15 cellular contexts compared by ENCODE assay signal in genomic region chr7:33048704-33049103, GRCh38. TPM values are rescaled to one million over a fixed set of nuclear protein-coding genes. Genes with fewer than 3 reads are reported as not detected.
DNase-seq lines count a peak whose midpoint lies in the region; ATAC-seq and TF ChIP-seq lines count a peak whose summit lies in the region.
"Had no signal": no experiment of that assay in that cellular context is flagged by ENCODE, and none has a peak within 500 bp of the region (broad histone marks: within the 10 kb centered on the region; RNA-seq: fewer than 3 reads in every experiment).

No MANE protein-coding gene starts in this region.

- no peak for ATAC-seq in CD4-positive, CD25-positive, alpha-beta regulatory T cell (ENCODE audit: low read depth in 2 of 2)
- no peak for ATAC-seq in Panc1
- ATAC-seq in psoas muscle: no peak
- no peak for ATAC-seq in foreskin keratinocyte
- ATAC-seq in HG02678 (IDR thresholded peaks at IDR 0.05; ENCODE audit: unreplicated experiment): no peak
- ATAC-seq: A549 had no signal

- H3K27ac ChIP-seq in 22Rv1: peak overlapping the region; percentile 99; the same call in 1 of the 2 replicates
- no peak overlapping the region for H3K27ac ChIP-seq in CD4-positive, CD25-positive, alpha-beta regulatory T cell (ENCODE audit: insufficient read depth, low read length, poor library complexity, severe bottlenecking)
- no peak overlapping the region for H3K27ac ChIP-seq in Panc1 (ENCODE audit: low read length)
- peak overlapping the region; percentile 71 for H3K27ac ChIP-seq in psoas muscle
- no peak overlapping the region for H3K27ac ChIP-seq in foreskin keratinocyte
- H3K27ac ChIP-seq: A549, GM23248 had no signal

- no peaks in the 10 kb centered on the region for H3K36me3 Mint-ChIP-seq in CD4-positive, CD25-positive, alpha-beta regulatory T cell
- H3K36me3 Mint-ChIP-seq: CD14-positive monocyte; CD8-positive, alpha-beta memory T cell had no signal

- WGBS in psoas muscle, 3 donors: 68 to 91% (median 73%) methylated on average over 1 of the region's 1 CpG

- BruUV-seq in Panc1 (replicated peaks; lab: Mats Ljungman, UMichigan): TSS peak; percentile 10

- peaks cover 39% of the 10 kb centered on the region for H3K4me1 ChIP-seq in CD4-positive, CD25-positive, alpha-beta regulatory T cell (ENCODE audit: control insufficient read depth, insufficient read depth, low read length, poor library complexity, severe bottlenecking)
- H3K4me1 ChIP-seq in Panc1 (ENCODE audit: control insufficient read depth, insufficient read depth, low read length) (peaks cover 15% of the 10 kb centered on the region; the same call in 1 of the 2 replicates), psoas muscle (peaks cover 27% of the 10 kb centered on the region), foreskin keratinocyte (peaks cover 11% of the 10 kb centered on the region)

- in situ Hi-C loops in Panc1 (cut with HindIII; ENCODE audit: low pct_unique_long_range_greater_than_20kb, low sequenced_read_pairs): no loop called here

- H3K9me3 ChIP-seq in CD4-positive, CD25-positive, alpha-beta regulatory T cell (ENCODE audit: control insufficient read depth in 2 of 2, low read length in 2 of 2): no peaks in the 10 kb centered on the region
- H3K9me3 ChIP-seq in Panc1 (ENCODE audit: control insufficient read depth, insufficient read depth, low read depth, low read length) (no peaks in the 10 kb centered on the region), psoas muscle (no peaks in the 10 kb centered on the region)
- H3K9me3 ChIP-seq: A549, Caco-2 had no signal

- POLR2A ChIA-PET in Panc1 (lab: Charles Lee): no interaction called here

- H3K27me3 Mint-ChIP-seq in CD4-positive, CD25-positive, alpha-beta regulatory T cell: no peaks in the 10 kb centered on the region
- H3K27me3 Mint-ChIP-seq: CD8-positive, alpha-beta memory T cell had no signal

- peak overlapping the region; percentile 26 for H3K4me3 ChIP-seq in CD4-positive, CD25-positive, alpha-beta regulatory T cell (ENCODE audit: low read depth, low read length)
- H3K4me3 ChIP-seq in Panc1 (ENCODE audit: low read depth in 2 of 2, low read length in 2 of 2) (no peak overlapping the region), psoas muscle (no peak overlapping the region)
- H3K4me3 ChIP-seq: A549, GM23248 had no signal

- no peaks in the 10 kb centered on the region for H3K36me3 ChIP-seq in CD4-positive, CD25-positive, alpha-beta regulatory T cell (ENCODE audit: control insufficient read depth, insufficient read depth, low read length)
- H3K36me3 ChIP-seq in Panc1 (ENCODE audit: control insufficient read depth, insufficient read depth, low read length) (no peaks in the 10 kb centered on the region), psoas muscle (ENCODE audit: insufficient read depth in 1 of 2, low read depth in 1 of 2) (no peaks in the 10 kb centered on the region)

- intact Hi-C loops in Panc1 (cut with micrococcal nuclease; ENCODE audit: unreplicated experiment): loop anchor here (10.0 kb wide), 1 partner anchor 94 kb away; the partner anchor contains the start of gene FKBP9
- intact Hi-C loops in psoas muscle (cut with DNase I): loop anchor here in 1 of 2 donors (10.0 kb wide), 1 partner anchor 244 kb away; no protein-coding TSS in a partner anchor

- peak overlapping the region in 1 of 4 donors; percentile 21 for H3K4me3 Mint-ChIP-seq in CD4-positive, CD25-positive, alpha-beta regulatory T cell
- H3K4me3 Mint-ChIP-seq: CD14-positive monocyte; CD8-positive, alpha-beta memory T cell had no signal

- H3K9me3 Mint-ChIP-seq in CD4-positive, CD25-positive, alpha-beta regulatory T cell: no peaks in the 10 kb centered on the region
- H3K9me3 Mint-ChIP-seq: CD14-positive monocyte; CD8-positive, alpha-beta memory T cell had no signal

- DNase-seq in CD4-positive, CD25-positive, alpha-beta regulatory T cell: no peak
- DNase-seq in Panc1 (ENCODE audit: low read depth, low spot score) (no peak), psoas muscle (no peak), foreskin keratinocyte (no peak)
- no peak for DNase-seq in activated CD8-positive, alpha-beta memory T cell treated with anti-CD3 and anti-CD28 coated beads, Interleukin-2, amount 50 U/mL, for 48 hours
- DNase-seq: Caco-2; CD8-positive, alpha-beta memory T cell; DMS53; GF-D8; GM23248; H7 had no signal

- H3K27ac Mint-ChIP-seq in CD4-positive, CD25-positive, alpha-beta regulatory T cell: no peak overlapping the region

- no peaks in the 10 kb centered on the region for H3K27me3 ChIP-seq in CD4-positive, CD25-positive, alpha-beta regulatory T cell (ENCODE audit: control insufficient read depth, insufficient read depth, low read length)
- H3K27me3 ChIP-seq in Panc1 (ENCODE audit: control insufficient read depth, insufficient read depth, low read length) (no peaks in the 10 kb centered on the region), psoas muscle (ENCODE audit: insufficient read depth in 3 of 3, low read length in 2 of 3) (no peaks in the 10 kb centered on the region), foreskin keratinocyte (no peaks in the 10 kb centered on the region)

- peaks cover 38 to 72% (median 57%) of the 10 kb centered on the region in 4 donors for H3K4me1 Mint-ChIP-seq in CD4-positive, CD25-positive, alpha-beta regulatory T cell

- CTCF ChIA-PET in Panc1 (lab: Charles Lee): no interaction called here

- TF ChIP-seq CTCF in 22Rv1 (IDR thresholded peaks at IDR 0.05) (no peak), Panc1 (IDR thresholded peaks at IDR 0.05) (no peak), psoas muscle (IDR thresholded peaks at IDR 0.05) (no peak), foreskin keratinocyte (conservative IDR thresholded peaks at IDR 0.05) (no peak)

RNA-seq across cellular contexts. Expression of gene NT5C3A, which starts 13.9 kb away (rescaled TPM):
- 61.7 TPM for total RNA-seq in CD4-positive, CD25-positive, alpha-beta regulatory T cell
- polyA plus RNA-seq in CD4-positive, CD25-positive, alpha-beta regulatory T cell: 10 to 100 TPM; 55.1 to 74.0 (median 61.3) TPM
- total RNA-seq in Panc1 (2021; ENCODE audit: unreplicated experiment): 29.1 TPM
- polyA plus RNA-seq in Panc1 (2012; ENCODE audit: insufficient read length): 12.5 TPM
- 10 to 100 TPM; 34.4 to 47.2 (median 42.5) TPM for total RNA-seq in psoas muscle
- polyA plus RNA-seq in psoas muscle: 100 to 1,000 TPM in 1 of 3 donors, 10 to 100 TPM in 2; 17.6 to 108 (median 57.3) TPM
- total RNA-seq in foreskin keratinocyte: 25.4 and 26.7 TPM in 2 replicates
- 18.1 and 21.3 TPM in 2 replicates for polyA plus RNA-seq in foreskin keratinocyte

Comparison
In these comparisons a context has a peak if more than half of its experiments do, and no peak if none do; other contexts are left out.
1. H3K27ac ChIP-seq: peak in 22Rv1 (single experiment) and psoas muscle (single experiment); none in CD4-positive, CD25-positive, alpha-beta regulatory T cell (single experiment), Panc1 (single experiment) and foreskin keratinocyte (single experiment).